In the genomic region with DNA sequence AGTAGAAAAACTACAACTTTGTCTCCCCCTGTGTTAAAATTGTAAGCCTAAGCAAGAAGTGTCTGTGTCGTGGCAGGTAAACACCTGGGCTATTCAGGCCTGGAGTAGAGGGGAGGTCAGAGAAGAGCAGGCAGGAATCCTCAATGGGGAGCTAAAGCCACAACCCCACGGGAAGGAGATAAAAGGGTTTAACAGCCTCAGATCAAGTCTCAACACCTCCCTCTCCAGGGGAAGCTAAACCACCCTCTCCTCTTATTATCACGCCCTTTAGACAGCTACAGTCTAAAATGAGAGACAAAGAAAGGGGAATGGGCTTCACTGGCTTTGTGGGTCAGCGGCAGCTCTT, we compare ENCODE assay signal across 11 cellular contexts. TPM values are rescaled to one million over a fixed set of nuclear protein-coding genes. Genes with fewer than 3 reads are reported as not detected.
A peak's percentile ranks its signal among the peaks of the same experiment; 100 is the strongest.
DNase-seq lines count a peak whose midpoint lies in the region; ATAC-seq, FAIRE-seq and TF ChIP-seq lines count a peak whose summit lies in the region.
"Had no signal": no experiment of that assay in that cellular context is flagged by ENCODE, and none has a peak within 500 bp of the region (broad histone marks: within the 10 kb centered on the region; RNA-seq: fewer than 3 reads in every experiment).

No MANE protein-coding gene starts in this region.

- H3K36me3 ChIP-seq in HUES6 (ENCODE audit: control insufficient read depth, insufficient read depth, low read length) (no peaks in the 10 kb centered on the region; the same call in 1 of the 2 replicates), brain microvascular endothelial cell (replicated peaks) (peaks cover 32% of the 10 kb centered on the region), small intestine (ENCODE audit: control insufficient read depth in 2 of 2, insufficient read depth in 2 of 2, low read length in 2 of 2) (no peaks in the 10 kb centered on the region)
- no peaks in the 10 kb centered on the region for H3K36me3 ChIP-seq in naive thymus-derived CD4-positive, alpha-beta T cell (ENCODE audit: control insufficient read depth in 2 of 3, insufficient read depth in 3 of 3, low read length in 3 of 3)

- no peaks in the 10 kb centered on the region for H3K9me3 Mint-ChIP-seq in naive thymus-derived CD4-positive, alpha-beta T cell
- H3K9me3 Mint-ChIP-seq in stimulated activated naive B cell treated with anti-CD40 and anti-IgM and Interleukin-4, amounts not matched to agents 10 μg/mL and 1 μg/mL and 100 μg/mL, for 72 hours: no peaks in the 10 kb centered on the region

- no peak for DNase-seq in brain microvascular endothelial cell
- peak; percentile 36 for DNase-seq in iPS-NIHi11 (ENCODE audit: low spot score)
- DNase-seq in small intestine: no peak
- no peak for DNase-seq in activated effector memory CD4-positive, alpha-beta T cell treated with anti-CD3 and anti-CD28 coated beads, Interleukin-2, amount 50 U/mL, for 16 hours
- DNase-seq in naive thymus-derived CD4-positive, alpha-beta T cell: no peak
- DNase-seq in stimulated activated naive B cell treated with anti-CD40 and anti-IgM and Interleukin-4, amounts not matched to agents 10 μg/mL and 1 μg/mL and 100 μg/mL, for 72 hours: no peak
- DNase-seq: activated T-cell treated with anti-CD3 and anti-CD28 coated beads, Interleukin-2, amount 50 U/mL, for 48 hours; effector CD8-positive, alpha-beta T cell had no signal

- in situ Hi-C loops in brain microvascular endothelial cell (cut with HindIII; ENCODE audit: low pct_ligation_motif_present, low sequenced_read_pairs): no loop called here

- H3K27ac ChIP-seq in HUES6 (ENCODE audit: low read depth, low read length) (no peak overlapping the region), brain microvascular endothelial cell (no peak overlapping the region), small intestine (ENCODE audit: low read depth in 1 of 2, low read length in 1 of 2) (peak overlapping the region in 1 of 2 donors; percentile 36)
- no peak overlapping the region for H3K27ac ChIP-seq in naive thymus-derived CD4-positive, alpha-beta T cell (ENCODE audit: low read depth, low read length)
- H3K27ac ChIP-seq: VCaP had no signal

- FAIRE-seq in small intestine (lab: Jason Lieb, UNC): no peak

- H3K27me3 ChIP-seq in HUES6 (ENCODE audit: control insufficient read depth, insufficient read depth, low read length) (peaks cover 24% of the 10 kb centered on the region), brain microvascular endothelial cell (replicated peaks) (no peaks in the 10 kb centered on the region), small intestine (ENCODE audit: control insufficient read depth in 2 of 2, insufficient read depth in 2 of 2, low read length in 2 of 2) (no peaks in the 10 kb centered on the region)
- H3K27me3 ChIP-seq in naive thymus-derived CD4-positive, alpha-beta T cell (ENCODE audit: control insufficient read depth in 2 of 2, insufficient read depth in 2 of 2, low read length in 2 of 2): peaks cover 0 to 4% of the 10 kb centered on the region in 2 donors

- H3K36me3 Mint-ChIP-seq in naive thymus-derived CD4-positive, alpha-beta T cell: no peaks in the 10 kb centered on the region
- no peaks in the 10 kb centered on the region for H3K36me3 Mint-ChIP-seq in stimulated activated naive B cell treated with anti-CD40 and anti-IgM and Interleukin-4, amounts not matched to agents 10 μg/mL and 1 μg/mL and 100 μg/mL, for 72 hours

- no peak for ATAC-seq in naive thymus-derived CD4-positive, alpha-beta T cell
- ATAC-seq in stimulated activated naive B cell treated with anti-CD40 and anti-IgM and Interleukin-4, amounts not matched to agents 10 μg/mL and 1 μg/mL and 100 μg/mL, for 72 hours (replicated peaks): no peak
- no peak for ATAC-seq in GM19351 (IDR thresholded peaks at IDR 0.05; ENCODE audit: unreplicated experiment)

- H3K27me3 Mint-ChIP-seq in naive thymus-derived CD4-positive, alpha-beta T cell: peaks cover 68 to 81% (median 75%) of the 10 kb centered on the region in 5 donors
- H3K27me3 Mint-ChIP-seq in stimulated activated naive B cell treated with anti-CD40 and anti-IgM and Interleukin-4, amounts not matched to agents 10 μg/mL and 1 μg/mL and 100 μg/mL, for 72 hours: peaks cover 39 to 49% of the 10 kb centered on the region in 2 donors

- H3K9ac ChIP-seq in HUES6 (ENCODE audit: low read length): peak overlapping the region; percentile 49

- H3K4me3 ChIP-seq in HUES6 (ENCODE audit: low read depth, low read length) (peak overlapping the region; percentile 57), brain microvascular endothelial cell (ENCODE audit: low read depth, low read length) (peak overlapping the region; percentile 46), small intestine (ENCODE audit: low read depth in 1 of 2, low read length in 2 of 2) (peak overlapping the region; percentile 2)
- H3K4me3 ChIP-seq in naive thymus-derived CD4-positive, alpha-beta T cell (ENCODE audit: low read length): no peak overlapping the region

- CTCF ChIA-PET in naive thymus-derived CD4-positive, alpha-beta T cell (lab: Charles Lee): no interaction called here

- POLR2A ChIA-PET in naive thymus-derived CD4-positive, alpha-beta T cell (lab: Charles Lee): no interaction called here

- peaks cover 0 to 10% (median 5%) of the 10 kb centered on the region in 7 donors for H3K4me1 Mint-ChIP-seq in naive thymus-derived CD4-positive, alpha-beta T cell
- peaks cover 14 to 21% of the 10 kb centered on the region in 2 donors for H3K4me1 Mint-ChIP-seq in stimulated activated naive B cell treated with anti-CD40 and anti-IgM and Interleukin-4, amounts not matched to agents 10 μg/mL and 1 μg/mL and 100 μg/mL, for 72 hours

- TF ChIP-seq CTCF in brain microvascular endothelial cell (IDR thresholded peaks at IDR 0.05; ENCODE audit: low read depth, low read length, missing control alignments): no peak

- peaks cover 57% of the 10 kb centered on the region for H3K4me1 ChIP-seq in HUES6 (ENCODE audit: control insufficient read depth, insufficient read depth, low read length)
- H3K4me1 ChIP-seq in small intestine (ENCODE audit: control insufficient read depth in 2 of 2, insufficient read depth in 1 of 2, low read depth in 1 of 2, low read length in 1 of 2): peaks cover 0 to 4% of the 10 kb centered on the region in 2 donors
- no peaks in the 10 kb centered on the region for H3K4me1 ChIP-seq in naive thymus-derived CD4-positive, alpha-beta T cell (ENCODE audit: control insufficient read depth in 2 of 2, insufficient read depth in 2 of 2, low read length in 2 of 2)

- H3K27ac Mint-ChIP-seq in naive thymus-derived CD4-positive, alpha-beta T cell: no peak overlapping the region
- H3K27ac Mint-ChIP-seq in stimulated activated naive B cell treated with anti-CD40 and anti-IgM and Interleukin-4, amounts not matched to agents 10 μg/mL and 1 μg/mL and 100 μg/mL, for 72 hours: no peak overlapping the region

- H3K9me3 ChIP-seq in HUES6 (ENCODE audit: control insufficient read depth, insufficient read depth, low read depth, low read length): no peaks in the 10 kb centered on the region
- no peaks in the 10 kb centered on the region for H3K9me3 ChIP-seq in small intestine (ENCODE audit: control insufficient read depth, low read depth)
- no peaks in the 10 kb centered on the region for H3K9me3 ChIP-seq in naive thymus-derived CD4-positive, alpha-beta T cell (ENCODE audit: control insufficient read depth in 2 of 3, low read length in 3 of 3)

- no peak overlapping the region for H3K4me3 Mint-ChIP-seq in naive thymus-derived CD4-positive, alpha-beta T cell
- H3K4me3 Mint-ChIP-seq in stimulated activated naive B cell treated with anti-CD40 and anti-IgM and Interleukin-4, amounts not matched to agents 10 μg/mL and 1 μg/mL and 100 μg/mL, for 72 hours: no peak overlapping the region

- intact Hi-C loops in naive thymus-derived CD4-positive, alpha-beta T cell (cut with micrococcal nuclease): no loop called here

- WGBS in small intestine, 3 donors: 6 to 27% (median 19%) methylated on average over 4 of the region's 4 CpGs

RNA-seq across cellular contexts. Expression of gene ETV5, which starts 11.6 kb away (rescaled TPM):
- polyA plus RNA-seq in small intestine: 1 to 10 TPM in 2 of 3 donors, under 1 TPM in 1; 0.45 to 4.3 (median 2.2) TPM
- 1 to 10 TPM in 2 of 5 experiments, under 1 TPM in 2, not detected in 1; 0.56 to 2.3 (median 0.97) TPM for total RNA-seq in naive thymus-derived CD4-positive, alpha-beta T cell
- polyA plus RNA-seq in naive thymus-derived CD4-positive, alpha-beta T cell: not detected
